Comparison of ENCODE assay signal across 8 cellular contexts in genomic region chr17:35447494-35447893, GRCh38. TPM values are rescaled to one million over a fixed set of nuclear protein-coding genes. Genes with fewer than 3 reads are reported as not detected.
DNase-seq lines count a peak whose midpoint lies in the region; ATAC-seq lines count a peak whose summit lies in the region.

No MANE protein-coding gene starts in this region.

- DNase-seq in CD4-positive, CD25-positive, alpha-beta regulatory T cell, result no peak
- no peak for DNase-seq in natural killer cell treated with Interleukin-12 subunit alpha and Interleukin-12 subunit beta and Interleukin-15 and Interleukin-18, amount 100 ng/mL, for 72 hours (ENCODE audit: low spot score)
- no peak for DNase-seq in central memory CD4-positive, alpha-beta T cell
- DNase-seq in KG1 (lab: John Stamatoyannopoulos, UW) (no peak), NCI-H2107 (lab: John Stamatoyannopoulos, UW) (no peak)

- H3K4me1 Mint-ChIP-seq in CD4-positive, CD25-positive, alpha-beta regulatory T cell, result peaks cover 5 to 19% (median 17%) of the 10 kb centered on the region in 4 donors
- H3K4me1 Mint-ChIP-seq in IgD-negative memory B cell, result peaks cover 5 to 14% (median 8%) of the 10 kb centered on the region in 3 donors
- H3K4me1 Mint-ChIP-seq in natural killer cell treated with Interleukin-12 subunit alpha and Interleukin-12 subunit beta and Interleukin-15 and Interleukin-18, amount 100 ng/mL, for 72 hours (ENCODE audit: low read depth in 2 of 2), result peaks cover 42 to 58% of the 10 kb centered on the region in 2 donors

- H3K27me3 ChIP-seq in CD4-positive, CD25-positive, alpha-beta regulatory T cell (ENCODE audit: control insufficient read depth, insufficient read depth, low read length), result no peaks in the 10 kb centered on the region
- peaks cover 0 to 5% of the 10 kb centered on the region in 2 donors for H3K27me3 ChIP-seq in duodenal mucosa (ENCODE audit: control insufficient read depth in 1 of 2, insufficient read depth in 2 of 2, low read length in 2 of 2)

- peak overlapping the region; percentile 56 to 91 (median 69) for H3K27ac Mint-ChIP-seq in CD4-positive, CD25-positive, alpha-beta regulatory T cell
- peak overlapping the region; percentile 86 to 98 (median 97) for H3K27ac Mint-ChIP-seq in IgD-negative memory B cell
- H3K27ac Mint-ChIP-seq in natural killer cell treated with Interleukin-12 subunit alpha and Interleukin-12 subunit beta and Interleukin-15 and Interleukin-18, amount 100 ng/mL, for 72 hours, result peak overlapping the region; percentile 96 to 100

- ATAC-seq in CD4-positive, CD25-positive, alpha-beta regulatory T cell (ENCODE audit: low read depth in 2 of 2), result no peak
- no peak for ATAC-seq in natural killer cell treated with Interleukin-12 subunit alpha and Interleukin-12 subunit beta and Interleukin-15 and Interleukin-18, amount 100 ng/mL, for 72 hours
- no peak for ATAC-seq in GM21447 (IDR thresholded peaks at IDR 0.05; ENCODE audit: unreplicated experiment)

- peaks cover 21% of the 10 kb centered on the region for H3K36me3 Mint-ChIP-seq in CD4-positive, CD25-positive, alpha-beta regulatory T cell
- peaks cover 2% of the 10 kb centered on the region for H3K36me3 Mint-ChIP-seq in IgD-negative memory B cell
- H3K36me3 Mint-ChIP-seq in natural killer cell treated with Interleukin-12 subunit alpha and Interleukin-12 subunit beta and Interleukin-15 and Interleukin-18, amount 100 ng/mL, for 72 hours, result peaks cover 28% of the 10 kb centered on the region

- H3K27me3 Mint-ChIP-seq in CD4-positive, CD25-positive, alpha-beta regulatory T cell, result no peaks in the 10 kb centered on the region
- H3K27me3 Mint-ChIP-seq in IgD-negative memory B cell, result no peaks in the 10 kb centered on the region
- H3K27me3 Mint-ChIP-seq in natural killer cell treated with Interleukin-12 subunit alpha and Interleukin-12 subunit beta and Interleukin-15 and Interleukin-18, amount 100 ng/mL, for 72 hours, result no peaks in the 10 kb centered on the region

- peak overlapping the region; percentile 71 for H3K27ac ChIP-seq in CD4-positive, CD25-positive, alpha-beta regulatory T cell (ENCODE audit: insufficient read depth, low read length, poor library complexity, severe bottlenecking)
- no peak overlapping the region for H3K27ac ChIP-seq in duodenal mucosa (ENCODE audit: low read depth, low read length)

- H3K9me3 ChIP-seq in CD4-positive, CD25-positive, alpha-beta regulatory T cell (ENCODE audit: control insufficient read depth in 2 of 2, low read length in 2 of 2), result no peaks in the 10 kb centered on the region
- H3K9me3 ChIP-seq in duodenal mucosa (ENCODE audit: control insufficient read depth in 1 of 2, low read length in 2 of 2), result no peaks in the 10 kb centered on the region

- H3K36me3 ChIP-seq in CD4-positive, CD25-positive, alpha-beta regulatory T cell (ENCODE audit: control insufficient read depth, insufficient read depth, low read length), result no peaks in the 10 kb centered on the region
- no peaks in the 10 kb centered on the region for H3K36me3 ChIP-seq in duodenal mucosa (ENCODE audit: control insufficient read depth in 1 of 2, insufficient read depth in 2 of 2, low read length in 2 of 2)

- peaks cover 17% of the 10 kb centered on the region for H3K4me1 ChIP-seq in CD4-positive, CD25-positive, alpha-beta regulatory T cell (ENCODE audit: control insufficient read depth, insufficient read depth, low read length, poor library complexity, severe bottlenecking)
- no peaks in the 10 kb centered on the region for H3K4me1 ChIP-seq in duodenal mucosa (ENCODE audit: control insufficient read depth in 1 of 2, insufficient read depth in 2 of 2, low read length in 2 of 2)

- H3K4me3 Mint-ChIP-seq in CD4-positive, CD25-positive, alpha-beta regulatory T cell, result peak overlapping the region; percentile 32 to 92 (median 84)
- peak overlapping the region; percentile 90 to 100 (median 96) for H3K4me3 Mint-ChIP-seq in IgD-negative memory B cell
- peak overlapping the region; percentile 88 for H3K4me3 Mint-ChIP-seq in natural killer cell treated with Interleukin-12 subunit alpha and Interleukin-12 subunit beta and Interleukin-15 and Interleukin-18, amount 100 ng/mL, for 72 hours

- peaks cover 0 to 1% (median 0%) of the 10 kb centered on the region in 7 donors for H3K9me3 Mint-ChIP-seq in CD4-positive, CD25-positive, alpha-beta regulatory T cell
- no peaks in the 10 kb centered on the region for H3K9me3 Mint-ChIP-seq in IgD-negative memory B cell
- H3K9me3 Mint-ChIP-seq in natural killer cell treated with Interleukin-12 subunit alpha and Interleukin-12 subunit beta and Interleukin-15 and Interleukin-18, amount 100 ng/mL, for 72 hours, result no peaks in the 10 kb centered on the region

- peak overlapping the region; percentile 82 for H3K4me3 ChIP-seq in CD4-positive, CD25-positive, alpha-beta regulatory T cell (ENCODE audit: low read depth, low read length)
- H3K4me3 ChIP-seq in duodenal mucosa (ENCODE audit: low read depth in 1 of 2, low read length in 2 of 2), result peak overlapping the region; percentile 83 to 90

- no peak overlapping the region for H3K9ac ChIP-seq in duodenal mucosa (ENCODE audit: low read depth in 1 of 2, low read length in 2 of 2)

RNA-seq across cellular contexts. Expression of gene SLFN13, which starts 1.1 kb away (rescaled TPM):
- total RNA-seq in CD4-positive, CD25-positive, alpha-beta regulatory T cell, result 25.5 TPM
- 1 to 10 TPM; 4.9 to 6.2 (median 5.1) TPM for polyA plus RNA-seq in CD4-positive, CD25-positive, alpha-beta regulatory T cell
- 7.1 TPM for polyA plus RNA-seq in IgD-negative memory B cell
- total RNA-seq in natural killer cell treated with Interleukin-12 subunit alpha and Interleukin-12 subunit beta and Interleukin-15 and Interleukin-18, amount 100 ng/mL, for 72 hours, result 100 to 1,000 TPM; 213 to 343 TPM

RNA-seq across cellular contexts. Expression of gene SLFN12, which starts 15.2 kb away (rescaled TPM):
- total RNA-seq in CD4-positive, CD25-positive, alpha-beta regulatory T cell, result 7.0 TPM
- polyA plus RNA-seq in CD4-positive, CD25-positive, alpha-beta regulatory T cell, result 1 to 10 TPM; 2.6 to 3.6 (median 2.9) TPM
- 2.4 TPM for polyA plus RNA-seq in IgD-negative memory B cell
- 10 to 100 TPM; 59.4 to 60.4 TPM for total RNA-seq in natural killer cell treated with Interleukin-12 subunit alpha and Interleukin-12 subunit beta and Interleukin-15 and Interleukin-18, amount 100 ng/mL, for 72 hours
